ENCODE assay signal across 33 cellular contexts in genomic region chr16:72862090-72862489, GRCh38.
"Had no signal": no experiment of that assay in that cellular context is flagged by ENCODE, and none has a peak within 500 bp of the region (broad histone marks: within the 10 kb centered on the region; RNA-seq: fewer than 3 reads in every experiment).

No MANE protein-coding gene starts in this region.

- H3K27ac ChIP-seq: body of pancreas, brain microvascular endothelial cell, breast epithelium, VCaP had no signal

- DNase-seq: activated B cell treated with CpG ODN at 0.5 μM for 24 hours; activated CD4-positive, alpha-beta memory T cell treated with anti-CD3 and anti-CD28 coated beads for 36 hours; activated CD4-positive, alpha-beta T cell treated with anti-CD3 and anti-CD28 coated beads for 4 hours; activated CD4-positive, alpha-beta T cell treated with anti-CD3 and anti-CD28 coated beads, Interleukin-2, amount 10 ng/mL, durations not matched to agents 24 days and 14 days; activated CD4-positive, alpha-beta T cell treated with anti-CD3 and anti-CD28 coated beads, Interleukin-2, amount 50 U/mL, for 1 hour; activated CD4-positive, alpha-beta T cell treated with anti-CD3 and anti-CD28 coated beads, Interleukin-2, amount 50 U/mL, for 4 hours; activated CD4-positive, CD25-positive, alpha-beta regulatory T cell treated with anti-CD3 and anti-CD28 coated beads, Interleukin-2, amount 50 U/mL, for 72 hours; activated CD8-positive, alpha-beta memory T cell treated with anti-CD3 and anti-CD28 coated beads, Interleukin-2, amount 50 U/mL, for 4 hours; activated CD8-positive, alpha-beta T cell treated with anti-CD3 and anti-CD28 coated beads for 36 hours; activated effector memory CD4-positive, alpha-beta T cell treated with anti-CD3 and anti-CD28 coated beads, Interleukin-2, amount 50 U/mL, for 16 hours; activated gamma-delta T cell treated with Interleukin-2 at 50 U/mL for 16 hours; activated naive CD4-positive, alpha-beta T cell; activated naive CD4-positive, alpha-beta T cell treated with anti-CD3 and anti-CD28 coated beads for 36 hours; activated naive CD4-positive, alpha-beta T cell treated with anti-CD3 and anti-CD28 coated beads, Interleukin-2, amount 50 U/mL, for 16 hours; activated naive CD8-positive, alpha-beta T cell treated with anti-CD3 and anti-CD28 coated beads for 36 hours; activated T-cell treated with anti-CD3 and anti-CD28 coated beads for 4 hours; activated T-cell treated with anti-CD3 and anti-CD28 coated beads, Interleukin-2, amount 50 U/mL, for 1 hour; activated T-cell treated with anti-CD3 and anti-CD28 coated beads, Interleukin-2, amount 50 U/mL, for 4 hours; activated T-cell treated with anti-CD3 and anti-CD28 coated beads, Interleukin-2, amount 50 U/mL, for 72 hours; amniotic stem cell; aorta; body of pancreas; brain microvascular endothelial cell; caudate nucleus; SW 1271; T-helper 1 cell; T-helper 2 cell; T-helper 9 cell had no signal

- H3K9me3 ChIP-seq: adrenal gland, body of pancreas, breast epithelium had no signal

- ATAC-seq: activated CD8-positive, alpha-beta T cell treated with anti-CD3 and anti-CD28 coated beads for 36 hours; activated naive CD4-positive, alpha-beta T cell treated with anti-CD3 and anti-CD28 coated beads, Interleukin-2, amount 50 U/mL, for 72 hours; activated T-cell treated with anti-CD3 and anti-CD28 coated beads, Interleukin-2, amount 50 U/mL, for 4 hours; activated T-cell treated with anti-CD3 and anti-CD28 coated beads, Interleukin-2, amount 50 U/mL, for 72 hours; activated T-helper 17 cell treated with anti-CD3 and anti-CD28 coated beads, Interleukin-2, amount 50 U/mL, for 72 hours; body of pancreas had no signal

- H3K4me3 ChIP-seq: adrenal gland, body of pancreas, breast epithelium had no signal

- H3K27me3 ChIP-seq: adrenal gland, body of pancreas, brain microvascular endothelial cell, breast epithelium had no signal

- H3K36me3 ChIP-seq: adrenal gland, brain microvascular endothelial cell, breast epithelium had no signal

- H3K4me1 ChIP-seq: breast epithelium had no signal
